Comparison of ENCODE assay signal across 1 cellular context in the genomic region with DNA sequence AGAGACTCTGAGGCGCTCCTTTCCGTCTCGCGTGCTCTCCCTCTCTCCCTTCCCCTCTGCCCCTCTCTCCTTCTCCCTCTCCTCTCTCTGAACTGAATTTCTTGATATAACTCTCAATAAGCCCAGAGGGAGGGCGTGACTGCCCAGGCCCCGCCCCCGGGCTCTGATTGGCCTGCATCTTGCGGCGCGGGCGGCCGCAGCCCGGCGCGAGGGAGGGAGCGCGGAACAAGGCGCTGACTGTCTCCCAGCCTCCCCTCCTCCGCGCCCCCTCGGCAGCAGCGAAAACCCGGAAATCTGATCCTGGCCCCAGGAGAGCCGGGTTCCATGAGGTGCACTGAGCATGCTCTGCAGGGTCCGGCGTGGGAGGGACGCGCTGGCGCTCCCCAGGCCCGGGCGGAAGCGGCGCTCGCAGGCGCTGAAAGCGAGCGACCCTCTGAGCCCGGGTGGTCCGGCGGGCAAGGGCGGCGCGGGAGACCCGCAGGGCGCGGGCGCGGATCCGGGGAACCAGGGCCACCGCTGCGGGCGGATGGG.
TF ChIP-seq lines count a peak whose summit lies in the region.

A gene with protein sequence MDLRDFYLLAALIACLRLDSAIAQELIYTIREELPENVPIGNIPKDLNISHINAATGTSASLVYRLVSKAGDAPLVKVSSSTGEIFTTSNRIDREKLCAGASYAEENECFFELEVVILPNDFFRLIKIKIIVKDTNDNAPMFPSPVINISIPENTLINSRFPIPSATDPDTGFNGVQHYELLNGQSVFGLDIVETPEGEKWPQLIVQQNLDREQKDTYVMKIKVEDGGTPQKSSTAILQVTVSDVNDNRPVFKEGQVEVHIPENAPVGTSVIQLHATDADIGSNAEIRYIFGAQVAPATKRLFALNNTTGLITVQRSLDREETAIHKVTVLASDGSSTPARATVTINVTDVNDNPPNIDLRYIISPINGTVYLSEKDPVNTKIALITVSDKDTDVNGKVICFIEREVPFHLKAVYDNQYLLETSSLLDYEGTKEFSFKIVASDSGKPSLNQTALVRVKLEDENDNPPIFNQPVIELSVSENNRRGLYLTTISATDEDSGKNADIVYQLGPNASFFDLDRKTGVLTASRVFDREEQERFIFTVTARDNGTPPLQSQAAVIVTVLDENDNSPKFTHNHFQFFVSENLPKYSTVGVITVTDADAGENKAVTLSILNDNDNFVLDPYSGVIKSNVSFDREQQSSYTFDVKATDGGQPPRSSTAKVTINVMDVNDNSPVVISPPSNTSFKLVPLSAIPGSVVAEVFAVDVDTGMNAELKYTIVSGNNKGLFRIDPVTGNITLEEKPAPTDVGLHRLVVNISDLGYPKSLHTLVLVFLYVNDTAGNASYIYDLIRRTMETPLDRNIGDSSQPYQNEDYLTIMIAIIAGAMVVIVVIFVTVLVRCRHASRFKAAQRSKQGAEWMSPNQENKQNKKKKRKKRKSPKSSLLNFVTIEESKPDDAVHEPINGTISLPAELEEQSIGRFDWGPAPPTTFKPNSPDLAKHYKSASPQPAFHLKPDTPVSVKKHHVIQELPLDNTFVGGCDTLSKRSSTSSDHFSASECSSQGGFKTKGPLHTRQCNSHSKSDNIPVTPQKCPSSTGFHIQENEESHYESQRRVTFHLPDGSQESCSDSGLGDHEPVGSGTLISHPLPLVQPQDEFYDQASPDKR (N-terminal part only) (minus strand): TSS at position 94 of the 531 bp plus-strand sequence. CDS start 1,896 bp downstream, outside the sequence.

TF ChIP-seq in K562, 482 proteins besides CTCF, POLR2A, EP300 and RAD21 (continued from another document and continues in another):
- no peak for TF ChIP-seq FOXJ2 (tag; IDR thresholded peaks at IDR 0.05)
- TF ChIP-seq ZNF146 (CRISPR knock-in tag; IDR thresholded peaks at IDR 0.05; ENCODE audit: unreplicated experiment): no peak
- no peak for TF ChIP-seq SIN3A (IDR thresholded peaks at IDR 0.05; ENCODE audit: borderline replicate concordance in 2 of 2, control insufficient read depth in 1 of 2, low read depth in 2 of 2, low read length in 2 of 2)
- TF ChIP-seq TRIM28 (IDR thresholded peaks at IDR 0.05): no peak
- no peak for TF ChIP-seq ZBTB5 (IDR thresholded peaks at IDR 0.05)
- TF ChIP-seq KLF6 (CRISPR knock-in tag; IDR thresholded peaks at IDR 0.05; ENCODE audit: borderline replicate concordance): no peak
- no peak for TF ChIP-seq PCBP2 (IDR thresholded peaks at IDR 0.05; ENCODE audit: low read depth, low read length, poor library complexity, severe bottlenecking)
- TF ChIP-seq HCFC1 (IDR thresholded peaks at IDR 0.05; ENCODE audit: low read depth, low read length): peak; percentile 41; the same call in 1 of the 2 replicates
- TF ChIP-seq MTA1 (IDR thresholded peaks at IDR 0.05; ENCODE audit: borderline replicate concordance): no peak
- TF ChIP-seq MEIS2 (IDR thresholded peaks at IDR 0.05; ENCODE audit: partially characterized antibody): peak; percentile 39
- no peak for TF ChIP-seq ZBED1 (IDR thresholded peaks at IDR 0.05)
- peak; percentile 72; the same call in 1 of the 2 replicates for TF ChIP-seq PHF8 (IDR thresholded peaks at IDR 0.05; ENCODE audit: borderline replicate concordance, low read length)
- TF ChIP-seq POLR3A (IDR thresholded peaks at IDR 0.05; ENCODE audit: borderline replicate concordance, extremely low read depth, insufficient read depth, insufficient read length): no peak
- peak; percentile 31 for TF ChIP-seq CREM (IDR thresholded peaks at IDR 0.05; ENCODE audit: low read depth)
- peak; percentile 30 to 71 for TF ChIP-seq E2F6 (IDR thresholded peaks at IDR 0.05; ENCODE audit: borderline replicate concordance in 1 of 2, extremely low read depth in 1 of 2, insufficient read depth in 1 of 2, insufficient read length in 1 of 2, low read depth in 1 of 2, low read length in 1 of 2, poor library complexity in 1 of 2, severe bottlenecking in 1 of 2)
- TF ChIP-seq HDAC2 (IDR thresholded peaks at IDR 0.05): no peak
- no peak for TF ChIP-seq PTBP1 (IDR thresholded peaks at IDR 0.05; ENCODE audit: low read depth, low read length)
- no peak for TF ChIP-seq ILF3 (IDR thresholded peaks at IDR 0.05; ENCODE audit: borderline replicate concordance)
- no peak for TF ChIP-seq KDM2B (CRISPR knock-in tag; IDR thresholded peaks at IDR 0.05)
- TF ChIP-seq TARDBP (IDR thresholded peaks at IDR 0.05): no peak
- no peak for TF ChIP-seq ZSCAN29 (IDR thresholded peaks at IDR 0.05)
- no peak for TF ChIP-seq PTTG1 (tag; IDR thresholded peaks at IDR 0.05; ENCODE audit: low read depth)
- TF ChIP-seq ZNF165 (CRISPR knock-in tag; IDR thresholded peaks at IDR 0.05; ENCODE audit: borderline replicate concordance): no peak
- no peak for TF ChIP-seq ARID2 (IDR thresholded peaks at IDR 0.05)
- TF ChIP-seq MTF1 (CRISPR knock-in tag; IDR thresholded peaks at IDR 0.05; ENCODE audit: borderline replicate concordance): no peak
- TF ChIP-seq ZNF384 (IDR thresholded peaks at IDR 0.05; ENCODE audit: low read depth, low read length): no peak
- TF ChIP-seq, protein P1, sequence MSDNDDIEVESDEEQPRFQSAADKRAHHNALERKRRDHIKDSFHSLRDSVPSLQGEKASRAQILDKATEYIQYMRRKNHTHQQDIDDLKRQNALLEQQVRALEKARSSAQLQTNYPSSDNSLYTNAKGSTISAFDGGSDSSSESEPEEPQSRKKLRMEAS (CRISPR knock-in tag; IDR thresholded peaks at IDR 0.05): peak; percentile 63
- TF ChIP-seq IRF2 (CRISPR knock-in tag; IDR thresholded peaks at IDR 0.05): no peak
- TF ChIP-seq ZNF197 (CRISPR knock-in tag; IDR thresholded peaks at IDR 0.05; ENCODE audit: low read depth): no peak
- no peak for TF ChIP-seq SMAD2 (IDR thresholded peaks at IDR 0.05; ENCODE audit: low read depth, low read length)
- peak; percentile 82 for TF ChIP-seq RBFOX2 (IDR thresholded peaks at IDR 0.05; ENCODE audit: low read depth, low read length)
- no peak for TF ChIP-seq TCF3 (CRISPR knock-in tag; IDR thresholded peaks at IDR 0.05)
- TF ChIP-seq RUNX1 (IDR thresholded peaks at IDR 0.05; ENCODE audit: low read depth): no peak
- no peak for TF ChIP-seq DEAF1 (CRISPR knock-in tag; IDR thresholded peaks at IDR 0.05)
- TF ChIP-seq RNF2 (IDR thresholded peaks at IDR 0.05): no peak
- peak; percentile 6 for TF ChIP-seq ZFP36 (IDR thresholded peaks at IDR 0.05; ENCODE audit: low read depth, low read length, partially characterized antibody)
- no peak for TF ChIP-seq MCM2 (IDR thresholded peaks at IDR 0.05; ENCODE audit: low read depth)
- no peak for TF ChIP-seq ZNF398 (CRISPR knock-in tag; IDR thresholded peaks at IDR 0.05)
- TF ChIP-seq, protein P2, sequence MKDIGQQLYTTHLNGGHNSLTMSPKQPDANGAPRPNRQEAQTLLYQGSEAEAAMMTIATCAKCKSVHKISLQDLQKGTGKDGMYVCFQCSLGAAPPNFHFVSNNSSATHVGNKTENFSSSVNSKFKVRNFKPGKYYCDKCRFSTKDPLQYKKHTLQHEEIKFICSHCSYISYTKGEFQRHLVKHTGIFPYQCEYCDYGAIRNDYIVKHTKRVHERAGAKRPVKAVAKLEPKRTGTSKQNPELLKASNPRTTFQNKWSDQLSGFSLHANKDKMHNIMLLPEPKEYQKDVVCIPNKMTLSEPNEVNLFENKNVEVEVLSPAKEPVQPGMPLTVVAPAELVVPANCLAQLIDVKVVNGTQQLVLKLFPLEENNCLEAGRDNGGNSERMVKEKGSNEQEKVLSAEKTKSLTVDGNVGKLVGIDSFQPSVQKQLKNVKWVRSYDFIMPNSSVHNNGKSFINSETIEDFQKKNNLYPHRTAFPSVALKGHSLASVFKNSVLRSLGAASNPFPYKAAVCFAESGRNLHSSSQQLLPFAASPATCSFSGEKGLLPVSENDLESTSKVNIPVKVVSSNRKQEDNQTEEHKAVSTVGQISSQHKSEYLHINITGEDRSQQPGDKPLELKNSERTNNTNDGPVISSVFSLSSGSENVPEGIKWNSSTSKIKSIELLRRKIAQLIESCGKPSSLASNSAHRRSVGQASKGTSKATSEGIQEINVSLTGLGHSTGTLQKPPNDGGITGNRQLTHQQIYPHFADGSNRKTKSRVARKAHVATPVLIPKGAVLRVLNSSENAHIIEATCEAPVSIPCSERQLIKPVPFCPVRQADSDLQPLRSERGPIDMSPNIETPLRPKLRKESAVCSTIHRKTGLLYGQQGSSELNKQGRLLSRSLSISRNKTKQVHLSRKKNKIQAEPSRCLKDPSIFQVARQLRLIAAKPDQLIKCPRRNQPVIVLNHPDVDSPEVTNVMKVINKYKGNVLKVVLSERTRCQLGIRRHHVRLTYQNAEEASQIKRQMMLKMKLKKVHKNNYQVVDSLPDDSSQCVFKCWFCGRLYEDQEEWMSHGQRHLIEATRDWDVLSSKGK (CRISPR knock-in tag; IDR thresholded peaks at IDR 0.05): no peak
- no peak for TF ChIP-seq POLR2AphosphoS5 (IDR thresholded peaks at IDR 0.05; ENCODE audit: control insufficient read depth, insufficient read depth, low read depth, low read length)
- TF ChIP-seq COPS2 (conservative IDR thresholded peaks at IDR 0.05): no peak
- TF ChIP-seq FOXJ3 (CRISPR knock-in tag; IDR thresholded peaks at IDR 0.05): no peak
- TF ChIP-seq CXXC5 (CRISPR knock-in tag; IDR thresholded peaks at IDR 0.05): peak; percentile 79
- TF ChIP-seq HLTF (IDR thresholded peaks at IDR 0.05): no peak
- no peak for TF ChIP-seq ZNF41 (CRISPR knock-in tag; conservative IDR thresholded peaks at IDR 0.05)
- TF ChIP-seq SMAD4 (CRISPR knock-in tag; conservative IDR thresholded peaks at IDR 0.05): 0 out of 2 replicates have a peak, but pooled peaks have one; percentile 20
- TF ChIP-seq TGIF2 (CRISPR knock-in tag; IDR thresholded peaks at IDR 0.05): no peak
- peak; percentile 37; the same call in 1 of the 2 replicates for TF ChIP-seq JUND (IDR thresholded peaks at IDR 0.05; ENCODE audit: borderline replicate concordance, low read depth, low read length)
- TF ChIP-seq JUND (tag; IDR thresholded peaks at IDR 0.05; ENCODE audit: borderline replicate concordance, low read depth, low read length): no peak; the same call in 2 of the 3 replicates
- TF ChIP-seq ZNF324 (CRISPR knock-in tag; IDR thresholded peaks at IDR 0.05): no peak
- no peak for TF ChIP-seq KAT8 (IDR thresholded peaks at IDR 0.05; ENCODE audit: low read depth)
- no peak for TF ChIP-seq OTX1 (CRISPR knock-in tag; IDR thresholded peaks at IDR 0.05)
- TF ChIP-seq ZNF277 (CRISPR knock-in tag; IDR thresholded peaks at IDR 0.05; ENCODE audit: borderline replicate concordance): no peak
